In the genomic region with DNA sequence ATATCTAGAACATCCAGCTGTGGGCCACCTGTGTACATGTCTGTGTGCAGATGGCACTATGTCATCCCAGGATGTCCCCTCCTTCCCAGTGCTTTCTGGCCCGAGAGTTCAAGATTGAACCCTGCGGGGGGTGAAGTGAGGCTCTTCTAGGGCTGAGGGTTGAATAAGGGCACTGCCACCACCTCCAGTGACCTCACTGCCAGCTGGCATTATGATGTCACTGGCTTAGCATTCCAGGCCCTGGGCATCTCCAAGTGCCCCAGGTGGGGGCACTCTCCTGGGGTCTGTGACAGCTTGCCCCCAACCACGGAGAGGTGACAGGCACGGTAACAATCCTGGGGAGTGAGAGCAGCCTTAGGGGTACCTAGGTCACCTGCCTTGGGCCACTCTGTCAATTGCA, we compare ENCODE assay signal across 19 cellular contexts. TPM values are rescaled to one million over a fixed set of nuclear protein-coding genes. Genes with fewer than 3 reads are reported as not detected.
A peak's percentile ranks its signal among the peaks of the same experiment; 100 is the strongest.
DNase-seq lines count a peak whose midpoint lies in the region; ATAC-seq and TF ChIP-seq lines count a peak whose summit lies in the region.
"Had no signal": no experiment of that assay in that cellular context is flagged by ENCODE, and none has a peak within 500 bp of the region (broad histone marks: within the 10 kb centered on the region; RNA-seq: fewer than 3 reads in every experiment).

No MANE protein-coding gene starts in this region.

- no peak overlapping the region for H2AFZ ChIP-seq in KMS-11 (ENCODE audit: low read depth)

- H3K79me2 ChIP-seq in KMS-11 (ENCODE audit: insufficient read depth, low read depth): peaks cover 66% of the 10 kb centered on the region

- peak overlapping the region; percentile 34 to 96 (median 90) for H3K27ac Mint-ChIP-seq in naive B cell
- peak overlapping the region in 2 of 10 donors; percentile 35 to 60 for H3K27ac Mint-ChIP-seq in naive thymus-derived CD8-positive, alpha-beta T cell
- H3K27ac Mint-ChIP-seq: activated naive CD8-positive, alpha-beta T cell treated with anti-CD3 and anti-CD28 coated beads for 36 hours; T-helper 1 cell treated with Interleukin-12 subunit alpha and Interleukin-12 subunit beta and Interleukin-4 antibody, amounts not matched to agents 30 μg/mL and 1 μg/mL, for 36 hours had no signal

- no peaks in the 10 kb centered on the region for H3K9me3 ChIP-seq in stomach smooth muscle (ENCODE audit: control insufficient read depth in 2 of 2, low read length in 2 of 2)
- H3K9me3 ChIP-seq: upper lobe of right lung had no signal

- no peaks in the 10 kb centered on the region for H3K9me3 Mint-ChIP-seq in naive B cell
- no peaks in the 10 kb centered on the region for H3K9me3 Mint-ChIP-seq in naive thymus-derived CD8-positive, alpha-beta T cell
- H3K9me3 Mint-ChIP-seq: activated naive CD8-positive, alpha-beta T cell treated with anti-CD3 and anti-CD28 coated beads for 36 hours; T-helper 1 cell treated with Interleukin-12 subunit alpha and Interleukin-12 subunit beta and Interleukin-4 antibody, amounts not matched to agents 30 μg/mL and 1 μg/mL, for 36 hours had no signal

- POLR2A ChIA-PET in naive thymus-derived CD8-positive, alpha-beta T cell (lab: Charles Lee): interaction anchor here (1.0 kb wide), 1 partner anchor 9 kb away, joined by 3 read pairs; no protein-coding TSS in a partner anchor

- no peak for DNase-seq in naive B cell
- DNase-seq in naive thymus-derived CD8-positive, alpha-beta T cell: no peak
- DNase-seq: activated CD4-positive, alpha-beta T cell treated with anti-CD3 and anti-CD28 coated beads for 4 hours; activated naive CD8-positive, alpha-beta T cell treated with anti-CD3 and anti-CD28 coated beads for 36 hours; cerebellar nuclear complex; GDM1; hippocampal formation; left ventricle myocardium superior; NCI-H2081 treated with DMSO at 0.1 percent for 48 hours; NCI-H82; upper lobe of right lung had no signal

- no peaks in the 10 kb centered on the region for H4K20me1 ChIP-seq in KMS-11 (ENCODE audit: insufficient read depth)

- TF ChIP-seq POLR2A in GM18505 (IDR thresholded peaks at IDR 0.05; ENCODE audit: borderline replicate concordance, extremely low read depth, insufficient read depth, insufficient read length): no peak

- H3K4me2 ChIP-seq in KMS-11: 0 out of 2 replicates have a peak overlapping the region, but pooled peaks have one; percentile 17

- no peak overlapping the region for H3K4me3 ChIP-seq in KMS-11 (IDR thresholded peaks at IDR 0.05; ENCODE audit: insufficient read depth, low read depth, low read length)
- no peak overlapping the region for H3K4me3 ChIP-seq in stomach smooth muscle (ENCODE audit: low read length in 2 of 2)
- H3K4me3 ChIP-seq: upper lobe of right lung had no signal

- TF ChIP-seq CTCF in KMS-11 (conservative IDR thresholded peaks at IDR 0.05; ENCODE audit: low read depth, low read length): no peak

- H3K9ac ChIP-seq in KMS-11 (no peak overlapping the region), stomach smooth muscle (ENCODE audit: low read length in 2 of 2) (no peak overlapping the region)

- H3K36me3 ChIP-seq in KMS-11 (ENCODE audit: insufficient read depth) (no peaks in the 10 kb centered on the region), stomach smooth muscle (ENCODE audit: control insufficient read depth in 2 of 2, insufficient read depth in 2 of 2, low read length in 2 of 2) (peaks cover 0 to under 1% of the 10 kb centered on the region in 2 donors)

- peaks cover 53 to 76% (median 74%) of the 10 kb centered on the region in 3 donors for H3K4me1 Mint-ChIP-seq in naive B cell
- H3K4me1 Mint-ChIP-seq in naive thymus-derived CD8-positive, alpha-beta T cell: peaks cover 10 to 47% (median 12%) of the 10 kb centered on the region in 4 donors

- H3K36me3 Mint-ChIP-seq in naive B cell: peaks cover 0 to 5% of the 10 kb centered on the region in 2 donors
- no peaks in the 10 kb centered on the region for H3K36me3 Mint-ChIP-seq in naive thymus-derived CD8-positive, alpha-beta T cell
- H3K36me3 Mint-ChIP-seq: activated naive CD8-positive, alpha-beta T cell treated with anti-CD3 and anti-CD28 coated beads for 36 hours had no signal

- H3K27ac ChIP-seq in KMS-11 (peak overlapping the region; percentile 22; the same call in 1 of the 2 replicates), cingulate gyrus (ENCODE audit: low read depth, low read length) (peak overlapping the region; percentile 87), stomach smooth muscle (ENCODE audit: low read length) (peak overlapping the region; percentile 18)
- H3K27ac ChIP-seq: epithelial cell of prostate, upper lobe of right lung had no signal

- H3K27me3 Mint-ChIP-seq in naive B cell: no peaks in the 10 kb centered on the region
- no peaks in the 10 kb centered on the region for H3K27me3 Mint-ChIP-seq in naive thymus-derived CD8-positive, alpha-beta T cell
- H3K27me3 Mint-ChIP-seq: activated naive CD8-positive, alpha-beta T cell treated with anti-CD3 and anti-CD28 coated beads for 36 hours had no signal

- H3K27me3 ChIP-seq in KMS-11 (ENCODE audit: insufficient read depth, low read depth) (no peaks in the 10 kb centered on the region), stomach smooth muscle (ENCODE audit: control insufficient read depth in 1 of 2, insufficient read depth in 2 of 2, low read length in 2 of 2) (no peaks in the 10 kb centered on the region)
- H3K27me3 ChIP-seq: upper lobe of right lung had no signal

- peak overlapping the region in 1 of 8 donors; percentile 2 for H3K4me3 Mint-ChIP-seq in naive B cell
- no peak overlapping the region for H3K4me3 Mint-ChIP-seq in naive thymus-derived CD8-positive, alpha-beta T cell
- H3K4me3 Mint-ChIP-seq: activated naive CD8-positive, alpha-beta T cell treated with anti-CD3 and anti-CD28 coated beads for 36 hours; T-helper 1 cell treated with Interleukin-12 subunit alpha and Interleukin-12 subunit beta and Interleukin-4 antibody, amounts not matched to agents 30 μg/mL and 1 μg/mL, for 36 hours had no signal

- ATAC-seq in naive B cell (ENCODE audit: low read depth in 2 of 2) (no peak), GM19455 (IDR thresholded peaks at IDR 0.05; ENCODE audit: unreplicated experiment) (no peak), GM18505 (IDR thresholded peaks at IDR 0.05; ENCODE audit: unreplicated experiment) (no peak), GM19463 (IDR thresholded peaks at IDR 0.05; ENCODE audit: unreplicated experiment) (no peak)
- ATAC-seq in naive thymus-derived CD8-positive, alpha-beta T cell: no peak
- ATAC-seq: left ventricle myocardium superior, upper lobe of right lung had no signal

- H3K4me1 ChIP-seq in KMS-11 (ENCODE audit: low read depth, poor library complexity, severe bottlenecking) (peaks cover 55% of the 10 kb centered on the region), stomach smooth muscle (ENCODE audit: control insufficient read depth, insufficient read depth, low read length) (peaks cover 65% of the 10 kb centered on the region)

RNA-seq across cellular contexts. Expression of a gene that starts 27.1 kb away (rescaled TPM):
- 100 to 1,000 TPM; 351 to 547 (median 399) TPM for polyA plus RNA-seq in naive B cell (ENCODE audit: low read depth in 6 of 6)
- 1 to 10 TPM; 6.8 to 8.3 TPM for total RNA-seq in naive thymus-derived CD8-positive, alpha-beta T cell
- polyA plus RNA-seq in naive thymus-derived CD8-positive, alpha-beta T cell: 10 to 100 TPM in 1 of 3 donors, 1 to 10 TPM in 2; 2.6 to 24.6 (median 3.7) TPM

Comparison
In these comparisons a context has a peak if more than half of its experiments do, and no peak if none do; other contexts are left out.
1. H3K27ac ChIP-seq: peak in every context shown above with its lines; median percentile 87 in cingulate gyrus; 22 in KMS-11; 18 in stomach smooth muscle.
2. RNA of a gene that starts 27.1 kb away (polyA plus RNA-seq): 351 to 547 TPM in naive B cell; 2.6 to 24.6 TPM in naive thymus-derived CD8-positive, alpha-beta T cell; every median in the first group is over 10 times any median in the second.